14 cellular contexts compared by ENCODE assay signal in genomic region chr2:109160714-109161440, GRCh38.
"Had no signal": no experiment of that assay in that cellular context is flagged by ENCODE, and none has a peak within 500 bp of the region (broad histone marks: within the 10 kb centered on the region; RNA-seq: fewer than 3 reads in every experiment).

No MANE protein-coding gene starts in this region.

- H3K27me3 ChIP-seq: body of pancreas, dorsolateral prefrontal cortex, right atrium auricular region, tibial nerve, vagina had no signal

- H3K36me3 ChIP-seq: prostate gland, right atrium auricular region, tibial nerve, vagina had no signal

- H3K4me3 Mint-ChIP-seq: activated B cell treated with CpG ODN at 0.5 μM for 24 hours; activated CD4-positive, alpha-beta T cell treated with anti-CD3 and anti-CD28 coated beads, Interleukin-2, amount 10 ng/mL, durations not matched to agents 7 days and 5 days; activated naive CD8-positive, alpha-beta T cell treated with anti-CD3 and anti-CD28 coated beads, Interleukin-2, amount 10 ng/mL, durations not matched to agents 7 days and 5 days; T-helper 2 cell treated with Interferon-gamma antibody and Interleukin-4, amounts not matched to agents 5 μg/mL and 100 μg/mL, for 36 hours had no signal

- H3K27ac ChIP-seq: body of pancreas, dorsolateral prefrontal cortex, prostate gland, right atrium auricular region, tibial nerve, vagina had no signal

- H3K4me3 ChIP-seq: body of pancreas, dorsolateral prefrontal cortex, lung, prostate gland, right atrium auricular region, tibial nerve, vagina had no signal

- H3K27ac Mint-ChIP-seq: activated B cell treated with CpG ODN at 0.5 μM for 24 hours; activated naive CD8-positive, alpha-beta T cell treated with anti-CD3 and anti-CD28 coated beads, Interleukin-2, amount 10 ng/mL, durations not matched to agents 7 days and 5 days; T-helper 2 cell treated with Interferon-gamma antibody and Interleukin-4, amounts not matched to agents 5 μg/mL and 100 μg/mL, for 36 hours had no signal

- H3K9me3 Mint-ChIP-seq: activated CD4-positive, alpha-beta T cell treated with anti-CD3 and anti-CD28 coated beads, Interleukin-2, amount 10 ng/mL, durations not matched to agents 7 days and 5 days; T-helper 2 cell treated with Interferon-gamma antibody and Interleukin-4, amounts not matched to agents 5 μg/mL and 100 μg/mL, for 36 hours had no signal

- ATAC-seq: body of pancreas, left lobe of liver had no signal

- DNase-seq: activated B cell treated with CpG ODN at 0.5 μM for 24 hours; activated CD4-positive, alpha-beta T cell treated with anti-CD3 and anti-CD28 coated beads, Interleukin-2, amount 10 ng/mL, durations not matched to agents 7 days and 5 days; activated naive CD8-positive, alpha-beta T cell treated with anti-CD3 and anti-CD28 coated beads, Interleukin-2, amount 10 ng/mL, durations not matched to agents 7 days and 5 days; body of pancreas; dorsolateral prefrontal cortex; stimulated activated CD4-positive, alpha-beta T cell treated with anti-CD3 and anti-CD28 coated beads, Interleukin-2, amount 100 ng/mL, for 24 hours; stimulated activated naive CD4-positive, alpha-beta T cell treated with Interleukin-2 at 50 U/mL for 16 hours had no signal

- H3K36me3 Mint-ChIP-seq: activated naive CD8-positive, alpha-beta T cell treated with anti-CD3 and anti-CD28 coated beads, Interleukin-2, amount 10 ng/mL, durations not matched to agents 7 days and 5 days had no signal

- H3K27me3 Mint-ChIP-seq: activated naive CD8-positive, alpha-beta T cell treated with anti-CD3 and anti-CD28 coated beads, Interleukin-2, amount 10 ng/mL, durations not matched to agents 7 days and 5 days had no signal

- H3K9me3 ChIP-seq: body of pancreas, prostate gland, right atrium auricular region, tibial nerve, vagina had no signal

- H3K4me1 ChIP-seq: prostate gland had no signal
